1 cellular context compared by ENCODE assay signal in the genomic region with DNA sequence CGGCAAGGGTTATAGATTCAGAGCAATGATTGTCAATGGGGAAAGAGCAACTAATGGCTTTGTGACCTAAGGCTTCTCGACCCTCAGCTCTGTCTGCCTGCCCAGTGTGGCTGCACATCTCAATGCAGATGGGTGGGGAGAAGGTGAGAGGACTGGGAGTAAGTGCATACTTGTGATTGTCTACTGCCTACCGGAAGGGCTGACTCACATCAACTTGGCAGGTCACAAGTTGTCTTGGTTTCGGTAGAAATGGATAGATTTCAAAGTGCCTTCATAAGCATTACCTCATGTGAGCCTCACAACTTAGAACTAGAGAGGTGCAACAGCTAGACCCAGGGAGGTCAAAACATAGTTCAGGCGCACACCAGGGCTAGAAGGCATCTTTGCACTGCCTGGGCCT.
TF ChIP-seq lines count a peak whose summit lies in the region.

No MANE protein-coding gene starts in this region.

TF ChIP-seq in IMR-90, 13 proteins besides CTCF, POLR2A, EP300 and RAD21 (continued from another document):
- TF ChIP-seq ELK1 (IDR thresholded peaks at IDR 0.05; ENCODE audit: borderline replicate concordance, low read depth, low read length): no peak
- no peak for TF ChIP-seq MAZ (IDR thresholded peaks at IDR 0.05; ENCODE audit: borderline replicate concordance, low read depth, low read length)
- TF ChIP-seq MXI1 (IDR thresholded peaks at IDR 0.05; ENCODE audit: borderline replicate concordance, low read depth, low read length): no peak
- TF ChIP-seq MAFK (IDR thresholded peaks at IDR 0.05; ENCODE audit: low read depth, low read length): no peak
- no peak for TF ChIP-seq FOS (IDR thresholded peaks at IDR 0.05; ENCODE audit: low read depth, low read length)
- no peak for TF ChIP-seq CHD1 (IDR thresholded peaks at IDR 0.05; ENCODE audit: low read depth, low read length)
